9 cellular contexts compared by ENCODE assay signal in the genomic region with DNA sequence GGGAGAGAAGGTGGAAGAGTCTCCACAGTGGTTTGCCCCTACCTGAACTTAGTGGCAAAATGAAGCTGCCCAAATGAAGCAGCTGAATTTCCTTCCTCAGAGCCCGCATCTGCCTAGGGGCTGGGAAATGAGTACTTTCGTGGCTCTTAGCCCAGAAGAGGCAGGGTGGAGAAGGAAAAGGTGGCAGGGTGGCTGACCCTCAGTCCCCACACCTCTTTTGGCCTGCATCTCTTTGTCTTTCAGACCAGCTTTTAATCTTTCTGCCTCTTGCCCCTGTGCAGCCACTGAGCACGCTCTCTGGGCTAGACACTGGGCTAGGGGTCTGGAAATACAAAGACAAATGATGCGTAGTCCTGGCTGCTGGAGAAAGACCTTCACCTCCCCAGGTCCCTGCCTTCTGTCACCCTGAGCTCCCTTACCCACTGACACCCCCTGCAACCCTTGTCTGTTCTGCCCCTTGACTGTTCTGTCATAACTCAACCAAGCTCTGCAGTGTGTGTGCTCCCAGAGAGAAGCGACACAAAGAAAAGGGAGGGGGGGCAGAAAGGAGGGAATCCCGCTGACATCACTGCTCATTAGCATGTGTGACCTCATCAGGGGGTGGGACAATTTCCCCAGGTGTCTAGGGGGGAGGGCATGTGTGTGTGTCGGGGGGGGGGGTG. TPM values are rescaled to one million over a fixed set of nuclear protein-coding genes. Genes with fewer than 3 reads are reported as not detected.
DNase-seq lines count a peak whose midpoint lies in the region; ATAC-seq and TF ChIP-seq lines count a peak whose summit lies in the region.
"Had no signal": no experiment of that assay in that cellular context is flagged by ENCODE, and none has a peak within 500 bp of the region (broad histone marks: within the 10 kb centered on the region; RNA-seq: fewer than 3 reads in every experiment).

No MANE protein-coding gene starts in this region.

- H3K36me3 ChIP-seq in NT2/D1 (ENCODE audit: insufficient read depth, insufficient read length, low read length) (peaks cover 2% of the 10 kb centered on the region), upper lobe of left lung (peaks cover 7 to 19% (median 10%) of the 10 kb centered on the region in 4 donors)
- H3K36me3 ChIP-seq in naive thymus-derived CD4-positive, alpha-beta T cell (ENCODE audit: control insufficient read depth in 2 of 3, insufficient read depth in 3 of 3, low read length in 3 of 3), result peaks cover 1 to 21% (median 4%) of the 10 kb centered on the region in 3 experiments

- no peak overlapping the region for H3K27ac Mint-ChIP-seq in activated CD4-positive, alpha-beta memory T cell treated with anti-CD3 and anti-CD28 coated beads for 36 hours
- H3K27ac Mint-ChIP-seq in activated CD4-positive, alpha-beta memory T cell treated with anti-CD3 and anti-CD28 coated beads, Interleukin-2, amount 10 ng/mL, durations not matched to agents 7 days and 5 days, result no peak overlapping the region
- H3K27ac Mint-ChIP-seq in naive thymus-derived CD4-positive, alpha-beta T cell, result peak overlapping the region in 8 of 9 donors; percentile 53 to 87 (median 66)

- H3K4me3 ChIP-seq in NT2/D1 (ENCODE audit: insufficient read length, low read depth), result no peak overlapping the region
- H3K4me3 ChIP-seq in naive thymus-derived CD4-positive, alpha-beta T cell (ENCODE audit: low read length), result no peak overlapping the region
- no peak overlapping the region for H3K4me3 ChIP-seq in upper lobe of left lung

- WGBS in upper lobe of left lung, 2 donors, result 30 to 32% methylated on average over 6 of the region's 7 CpGs

- POLR2A ChIA-PET in activated CD4-positive, alpha-beta memory T cell treated with anti-CD3 and anti-CD28 coated beads for 36 hours (lab: Charles Lee), result interaction anchor here (0.5 to 1.9 kb wide), 5 partner anchors 7 to 129 kb away, joined by 3 to 8 read pairs (median 3); partner anchors contain the start of gene LRP10
- POLR2A ChIA-PET in activated CD4-positive, alpha-beta memory T cell treated with anti-CD3 and anti-CD28 coated beads, Interleukin-2, amount 10 ng/mL, durations not matched to agents 7 days and 5 days (lab: Charles Lee), result interaction anchor here (0.8 to 9.2 kb wide), 7 partner anchors 8 to 323 kb away, joined by 3 to 115 read pairs (median 3); partner anchors contain the start of genes DAD1, LRP10 and RBM23
- POLR2A ChIA-PET in naive thymus-derived CD4-positive, alpha-beta T cell (lab: Charles Lee), result interaction anchor here (0.7 to 10.6 kb wide), 14 partner anchors 10 to 1618 kb away, joined by 3 to 145 read pairs (median 4); partner anchors contain the start of genes LRP10, PRMT5 and RBM23

- TF ChIP-seq POLR2A in upper lobe of left lung (IDR thresholded peaks at IDR 0.05), result no peak

- CTCF ChIA-PET in activated CD4-positive, alpha-beta memory T cell treated with anti-CD3 and anti-CD28 coated beads for 36 hours (lab: Charles Lee), result interaction anchor here (1.0 to 9.0 kb wide), 6 partner anchors 10 to 312 kb away, joined by 3 to 115 read pairs (median 6); partner anchors contain the start of gene LRP10
- CTCF ChIA-PET in activated CD4-positive, alpha-beta memory T cell treated with anti-CD3 and anti-CD28 coated beads, Interleukin-2, amount 10 ng/mL, durations not matched to agents 7 days and 5 days (lab: Charles Lee), result interaction anchor here (1.1 to 12.1 kb wide), 4 partner anchors 11 to 326 kb away, joined by 3 to 145 read pairs (median 8); partner anchors contain the start of genes LRP10 and PRMT5
- CTCF ChIA-PET in naive thymus-derived CD4-positive, alpha-beta T cell (lab: Charles Lee), result interaction anchor here (0.8 to 8.0 kb wide), 6 partner anchors 10 to 30 kb away, joined by 3 to 75 read pairs (median 3); partner anchors contain the start of gene LRP10

- peak; percentile 53 for DNase-seq in activated CD4-positive, alpha-beta memory T cell treated with anti-CD3 and anti-CD28 coated beads for 36 hours
- no peak for DNase-seq in activated CD4-positive, alpha-beta memory T cell treated with anti-CD3 and anti-CD28 coated beads, Interleukin-2, amount 10 ng/mL, durations not matched to agents 7 days and 5 days
- DNase-seq in NT2/D1 (ENCODE audit: low read depth, low spot score), result peak; percentile 22
- DNase-seq in dermis microvascular lymphatic vessel endothelial cell (ENCODE audit: low read depth in 2 of 2), result peak; percentile 21 to 52
- DNase-seq in naive thymus-derived CD4-positive, alpha-beta T cell, result peak in 5 of 9 donors; percentile 12 to 82 (median 37)
- DNase-seq in upper lobe of left lung, result no peak

- peaks cover 9% of the 10 kb centered on the region for H3K36me3 Mint-ChIP-seq in activated CD4-positive, alpha-beta memory T cell treated with anti-CD3 and anti-CD28 coated beads for 36 hours
- peaks cover 18% of the 10 kb centered on the region for H3K36me3 Mint-ChIP-seq in activated CD4-positive, alpha-beta memory T cell treated with anti-CD3 and anti-CD28 coated beads, Interleukin-2, amount 10 ng/mL, durations not matched to agents 7 days and 5 days (ENCODE audit: low read depth)
- H3K36me3 Mint-ChIP-seq in naive thymus-derived CD4-positive, alpha-beta T cell, result peaks cover 5 to 16% (median 9%) of the 10 kb centered on the region in 5 donors

- peaks cover 35% of the 10 kb centered on the region for H3K4me1 Mint-ChIP-seq in activated CD4-positive, alpha-beta memory T cell treated with anti-CD3 and anti-CD28 coated beads for 36 hours (ENCODE audit: low read depth)
- H3K4me1 Mint-ChIP-seq in activated CD4-positive, alpha-beta memory T cell treated with anti-CD3 and anti-CD28 coated beads, Interleukin-2, amount 10 ng/mL, durations not matched to agents 7 days and 5 days, result peaks cover 23% of the 10 kb centered on the region
- H3K4me1 Mint-ChIP-seq in naive thymus-derived CD4-positive, alpha-beta T cell, result peaks cover 20 to 60% (median 54%) of the 10 kb centered on the region in 7 donors

- intact Hi-C loops in activated CD4-positive, alpha-beta memory T cell treated with anti-CD3 and anti-CD28 coated beads for 36 hours (cut with micrococcal nuclease), result no loop called here
- intact Hi-C loops in naive thymus-derived CD4-positive, alpha-beta T cell (cut with micrococcal nuclease), result no loop called here

- peak overlapping the region; percentile 58 for H3K27ac ChIP-seq in naive thymus-derived CD4-positive, alpha-beta T cell (ENCODE audit: low read depth, low read length)
- H3K27ac ChIP-seq in upper lobe of left lung, result no peak overlapping the region

- no peak overlapping the region for H3K4me3 Mint-ChIP-seq in activated CD4-positive, alpha-beta memory T cell treated with anti-CD3 and anti-CD28 coated beads for 36 hours
- H3K4me3 Mint-ChIP-seq in activated CD4-positive, alpha-beta memory T cell treated with anti-CD3 and anti-CD28 coated beads, Interleukin-2, amount 10 ng/mL, durations not matched to agents 7 days and 5 days, result no peak overlapping the region
- peak overlapping the region in 3 of 10 donors; percentile 18 to 44 (median 36) for H3K4me3 Mint-ChIP-seq in naive thymus-derived CD4-positive, alpha-beta T cell

- H3K4me1 ChIP-seq in NT2/D1 (ENCODE audit: insufficient read depth, insufficient read length) (peaks cover 28% of the 10 kb centered on the region), upper lobe of left lung (peaks cover 11 to 32% (median 28%) of the 10 kb centered on the region in 4 donors)
- peaks cover 12 to 29% of the 10 kb centered on the region in 2 donors for H3K4me1 ChIP-seq in naive thymus-derived CD4-positive, alpha-beta T cell (ENCODE audit: control insufficient read depth in 2 of 2, insufficient read depth in 2 of 2, low read length in 2 of 2)

- TF ChIP-seq EP300 in upper lobe of left lung (IDR thresholded peaks at IDR 0.05), result no peak

- no peaks in the 10 kb centered on the region for H3K9me3 ChIP-seq in NT2/D1 (ENCODE audit: insufficient read depth, low read length)
- no peaks in the 10 kb centered on the region for H3K9me3 ChIP-seq in naive thymus-derived CD4-positive, alpha-beta T cell (ENCODE audit: control insufficient read depth in 2 of 3, low read length in 3 of 3)
- no peaks in the 10 kb centered on the region for H3K9me3 ChIP-seq in upper lobe of left lung

- TF ChIP-seq CTCF in upper lobe of left lung (IDR thresholded peaks at IDR 0.05), result no peak

- H3K9ac ChIP-seq in NT2/D1 (ENCODE audit: insufficient read length, low read depth), result peak overlapping the region; percentile 56

- peak; percentile 32 for ATAC-seq in naive thymus-derived CD4-positive, alpha-beta T cell
- no peak for ATAC-seq in GM18520 (IDR thresholded peaks at IDR 0.05; ENCODE audit: unreplicated experiment)
- no peak for ATAC-seq in GM21528 (IDR thresholded peaks at IDR 0.05; ENCODE audit: low FRiP score, unreplicated experiment)
- no peak for ATAC-seq in upper lobe of left lung (ENCODE audit: low FRiP score in 2 of 2)
- ATAC-seq: Panc1 had no signal

- H3K27me3 ChIP-seq in NT2/D1 (ENCODE audit: insufficient read depth, insufficient read length), result peaks cover 22% of the 10 kb centered on the region
- no peaks in the 10 kb centered on the region for H3K27me3 ChIP-seq in naive thymus-derived CD4-positive, alpha-beta T cell (ENCODE audit: control insufficient read depth in 2 of 2, insufficient read depth in 2 of 2, low read length in 2 of 2)
- no peaks in the 10 kb centered on the region for H3K27me3 ChIP-seq in upper lobe of left lung

- H3K27me3 Mint-ChIP-seq in activated CD4-positive, alpha-beta memory T cell treated with anti-CD3 and anti-CD28 coated beads for 36 hours, result no peaks in the 10 kb centered on the region
- peaks cover 23% of the 10 kb centered on the region for H3K27me3 Mint-ChIP-seq in activated CD4-positive, alpha-beta memory T cell treated with anti-CD3 and anti-CD28 coated beads, Interleukin-2, amount 10 ng/mL, durations not matched to agents 7 days and 5 days
- H3K27me3 Mint-ChIP-seq in naive thymus-derived CD4-positive, alpha-beta T cell, result peaks cover 0 to 21% (median 0%) of the 10 kb centered on the region in 5 donors

- no peaks in the 10 kb centered on the region for H3K9me3 Mint-ChIP-seq in activated CD4-positive, alpha-beta memory T cell treated with anti-CD3 and anti-CD28 coated beads for 36 hours
- no peaks in the 10 kb centered on the region for H3K9me3 Mint-ChIP-seq in activated CD4-positive, alpha-beta memory T cell treated with anti-CD3 and anti-CD28 coated beads, Interleukin-2, amount 10 ng/mL, durations not matched to agents 7 days and 5 days
- H3K9me3 Mint-ChIP-seq in naive thymus-derived CD4-positive, alpha-beta T cell, result no peaks in the 10 kb centered on the region

RNA-seq across cellular contexts. Expression of gene REM2, which starts 0.4 kb away (rescaled TPM):
- under 1 TPM; 0.36 to 0.77 TPM for total RNA-seq in activated CD4-positive, alpha-beta memory T cell treated with anti-CD3 and anti-CD28 coated beads for 36 hours
- 1 to 10 TPM in 1 of 2 experiments, under 1 TPM in 1; 0.98 to 1.2 TPM for total RNA-seq in activated CD4-positive, alpha-beta memory T cell treated with anti-CD3 and anti-CD28 coated beads, Interleukin-2, amount 10 ng/mL, durations not matched to agents 7 days and 5 days
- under 0.01 TPM in 1 of 2 replicates, not detected in the other for total RNA-seq in dermis microvascular lymphatic vessel endothelial cell
- total RNA-seq in naive thymus-derived CD4-positive, alpha-beta T cell, result 1 to 10 TPM in 4 of 5 experiments, under 1 TPM in 1; 0.97 to 8.6 (median 5.4) TPM
- polyA plus RNA-seq in naive thymus-derived CD4-positive, alpha-beta T cell, result 1 to 10 TPM in 1 of 2 donors, under 1 TPM in 1; 0.58 to 1.4 TPM
- total RNA-seq in upper lobe of left lung, result 1 to 10 TPM; 1.0 to 6.3 (median 1.2) TPM

RNA-seq across cellular contexts. Expression of gene LRP10, which starts 11.1 kb away (rescaled TPM):
- 10 to 100 TPM; 62.4 to 64.3 TPM for total RNA-seq in activated CD4-positive, alpha-beta memory T cell treated with anti-CD3 and anti-CD28 coated beads for 36 hours
- total RNA-seq in activated CD4-positive, alpha-beta memory T cell treated with anti-CD3 and anti-CD28 coated beads, Interleukin-2, amount 10 ng/mL, durations not matched to agents 7 days and 5 days, result 10 to 100 TPM; 88.5 to 98.6 TPM
- 35.2 and 65.7 TPM in 2 replicates for total RNA-seq in dermis microvascular lymphatic vessel endothelial cell
- 10 to 100 TPM; 55.5 to 76.1 (median 72.3) TPM for total RNA-seq in naive thymus-derived CD4-positive, alpha-beta T cell
- 100 to 1,000 TPM in 1 of 2 donors, 10 to 100 TPM in 1; 68.0 to 103 TPM for polyA plus RNA-seq in naive thymus-derived CD4-positive, alpha-beta T cell
- total RNA-seq in upper lobe of left lung, result 100 to 1,000 TPM in 5 of 6 donors, 10 to 100 TPM in 1; 90.2 to 169 (median 149) TPM

RNA-seq across cellular contexts. Expression of gene RBM23, which starts 36.3 kb away (rescaled TPM):
- 10 to 100 TPM; 55.0 to 56.0 TPM for total RNA-seq in activated CD4-positive, alpha-beta memory T cell treated with anti-CD3 and anti-CD28 coated beads for 36 hours
- 10 to 100 TPM; 71.8 to 73.5 TPM for total RNA-seq in activated CD4-positive, alpha-beta memory T cell treated with anti-CD3 and anti-CD28 coated beads, Interleukin-2, amount 10 ng/mL, durations not matched to agents 7 days and 5 days
- total RNA-seq in dermis microvascular lymphatic vessel endothelial cell, result 36.1 and 44.4 TPM in 2 replicates
- 100 to 1,000 TPM in 2 of 5 experiments, 10 to 100 TPM in 3; 91.9 to 140 (median 99.1) TPM for total RNA-seq in naive thymus-derived CD4-positive, alpha-beta T cell
- polyA plus RNA-seq in naive thymus-derived CD4-positive, alpha-beta T cell, result 10 to 100 TPM; 51.2 to 75.0 TPM
- total RNA-seq in upper lobe of left lung, result 10 to 100 TPM; 63.3 to 96.8 (median 91.9) TPM

RNA-seq across cellular contexts. Expression of gene MMP14, which starts 46.3 kb away (rescaled TPM):
- total RNA-seq in activated CD4-positive, alpha-beta memory T cell treated with anti-CD3 and anti-CD28 coated beads for 36 hours, result 1 to 10 TPM; 1.1 to 1.4 TPM
- total RNA-seq in activated CD4-positive, alpha-beta memory T cell treated with anti-CD3 and anti-CD28 coated beads, Interleukin-2, amount 10 ng/mL, durations not matched to agents 7 days and 5 days, result 1 to 10 TPM; 1.9 to 2.9 TPM
- total RNA-seq in dermis microvascular lymphatic vessel endothelial cell (74.8 and 81.0 TPM in 2 replicates), upper lobe of left lung (100 to 1,000 TPM in 3 of 6 donors, 10 to 100 TPM in 3; 53.4 to 157 (median 104) TPM)
- 1 to 10 TPM; 1.8 to 6.6 (median 2.0) TPM for total RNA-seq in naive thymus-derived CD4-positive, alpha-beta T cell
- polyA plus RNA-seq in naive thymus-derived CD4-positive, alpha-beta T cell, result not detected

RNA-seq across cellular contexts. Expression of gene PRMT5, which starts 46.5 kb away (rescaled TPM):
- 100 to 1,000 TPM in 1 of 2 experiments, 10 to 100 TPM in 1; 85.6 to 100 TPM for total RNA-seq in activated CD4-positive, alpha-beta memory T cell treated with anti-CD3 and anti-CD28 coated beads for 36 hours
- total RNA-seq in activated CD4-positive, alpha-beta memory T cell treated with anti-CD3 and anti-CD28 coated beads, Interleukin-2, amount 10 ng/mL, durations not matched to agents 7 days and 5 days, result 10 to 100 TPM; 46.3 to 49.8 TPM
- total RNA-seq in dermis microvascular lymphatic vessel endothelial cell, result 38.4 and 47.1 TPM in 2 replicates
- total RNA-seq in naive thymus-derived CD4-positive, alpha-beta T cell, result 10 to 100 TPM; 24.9 to 82.8 (median 34.2) TPM
- 10 to 100 TPM; 61.8 to 64.5 TPM for polyA plus RNA-seq in naive thymus-derived CD4-positive, alpha-beta T cell
- total RNA-seq in upper lobe of left lung, result 10 to 100 TPM; 21.4 to 51.3 (median 39.2) TPM

Comparison
In these comparisons a context has a peak if more than half of its experiments do, and no peak if none do; other contexts are left out.
1. DNase-seq: peak in activated CD4-positive, alpha-beta memory T cell treated with anti-CD3 and anti-CD28 coated beads for 36 hours (single experiment), NT2/D1 (single experiment), dermis microvascular lymphatic vessel endothelial cell (2 of 2) and naive thymus-derived CD4-positive, alpha-beta T cell (5 of 9); none in activated CD4-positive, alpha-beta memory T cell treated with anti-CD3 and anti-CD28 coated beads, Interleukin-2, amount 10 ng/mL, durations not matched to agents 7 days and 5 days (single experiment) and upper lobe of left lung (0 of 2).
2. H3K27ac Mint-ChIP-seq: peak in naive thymus-derived CD4-positive, alpha-beta T cell (8 of 9); none in activated CD4-positive, alpha-beta memory T cell treated with anti-CD3 and anti-CD28 coated beads for 36 hours (single experiment) and activated CD4-positive, alpha-beta memory T cell treated with anti-CD3 and anti-CD28 coated beads, Interleukin-2, amount 10 ng/mL, durations not matched to agents 7 days and 5 days (single experiment).